Comparison of ENCODE assay signal across 12 cellular contexts in genomic region chr9:137724114-137724445, GRCh38.
A peak's percentile ranks its signal among the peaks of the same experiment; 100 is the strongest.
DNase-seq lines count a peak whose midpoint lies in the region; ATAC-seq, FAIRE-seq and TF ChIP-seq lines count a peak whose summit lies in the region.
"Had no signal": no experiment of that assay in that cellular context is flagged by ENCODE, and none has a peak within 500 bp of the region (broad histone marks: within the 10 kb centered on the region; RNA-seq: fewer than 3 reads in every experiment).

No MANE protein-coding gene starts in this region.

- H3K4me1 ChIP-seq in cardiac muscle cell (ENCODE audit: low read depth): peaks cover 13% of the 10 kb centered on the region
- peaks cover 15% of the 10 kb centered on the region for H3K4me1 ChIP-seq in left ventricle myocardium inferior

- H3K9me3 ChIP-seq in cardiac muscle cell (ENCODE audit: low read depth) (no peaks in the 10 kb centered on the region), left ventricle myocardium inferior (replicated peaks) (no peaks in the 10 kb centered on the region)
- H3K9me3 ChIP-seq: tibial artery had no signal

- no peaks in the 10 kb centered on the region for H3K27me3 Mint-ChIP-seq in central memory CD8-positive, alpha-beta T cell
- no peaks in the 10 kb centered on the region for H3K27me3 Mint-ChIP-seq in mesothelial cell of epicardium (ENCODE audit: low read depth)

- DNase-seq in cardiac muscle cell (ENCODE audit: low read depth in 1 of 2, low spot score in 1 of 2): peak; percentile 5 to 22
- no peak for DNase-seq in left ventricle myocardium inferior
- no peak for DNase-seq in central memory CD8-positive, alpha-beta T cell (ENCODE audit: low spot score in 2 of 2)
- DNase-seq in mesothelial cell of epicardium (ENCODE audit: low spot score in 2 of 2, unreplicated experiment in 2 of 2): no peak
- no peak for DNase-seq in NCI-H2081 treated with DMSO at 0.1 percent for 48 hours (lab: John Stamatoyannopoulos, UW)
- no peak for DNase-seq in cerebellum (ENCODE audit: low spot score)
- DNase-seq in D721Med (ENCODE audit: insufficient read length, low spot score): no peak
- no peak for DNase-seq in NCI-H1092 (lab: John Stamatoyannopoulos, UW)
- DNase-seq: NCI-H526 treated with DMSO at 0.1 percent for 48 hours, right cardiac atrium, tibial artery had no signal

- peaks cover 69% of the 10 kb centered on the region for H3K4me1 Mint-ChIP-seq in central memory CD8-positive, alpha-beta T cell
- H3K4me1 Mint-ChIP-seq in mesothelial cell of epicardium: peaks cover 13% of the 10 kb centered on the region

- H3K4me3 ChIP-seq in cardiac muscle cell: no peak overlapping the region
- H3K4me3 ChIP-seq in left ventricle myocardium inferior: no peak overlapping the region
- H3K4me3 ChIP-seq: tibial artery had no signal

- no peak for ATAC-seq in central memory CD8-positive, alpha-beta T cell (replicated peaks; ENCODE audit: extremely low read depth, poor library complexity, severe bottlenecking)

- H3K27ac Mint-ChIP-seq in central memory CD8-positive, alpha-beta T cell (ENCODE audit: low read depth): peak overlapping the region; percentile 89
- H3K27ac Mint-ChIP-seq in mesothelial cell of epicardium: peak overlapping the region; percentile 71

- TF ChIP-seq CTCF in cardiac muscle cell (IDR thresholded peaks at IDR 0.05; ENCODE audit: low read depth, low read length) (no peak), left ventricle myocardium inferior (IDR thresholded peaks at IDR 0.05; ENCODE audit: borderline replicate concordance) (no peak), mesothelial cell of epicardium (IDR thresholded peaks at IDR 0.05; ENCODE audit: unreplicated experiment) (no peak), D721Med (IDR thresholded peaks at IDR 0.05; ENCODE audit: insufficient read depth, missing control alignments) (no peak)

- intact Hi-C loops in left ventricle myocardium inferior (cut with micrococcal nuclease): no loop called here

- H3K36me3 Mint-ChIP-seq in central memory CD8-positive, alpha-beta T cell (ENCODE audit: insufficient read depth): peaks cover 38% of the 10 kb centered on the region
- H3K36me3 Mint-ChIP-seq in mesothelial cell of epicardium: peaks cover 55% of the 10 kb centered on the region

- H3K9me3 Mint-ChIP-seq in central memory CD8-positive, alpha-beta T cell: peaks cover 6% of the 10 kb centered on the region
- H3K9me3 Mint-ChIP-seq in mesothelial cell of epicardium: peaks cover 19% of the 10 kb centered on the region

- FAIRE-seq in D721Med (lab: Jason Lieb, UNC): no peak
- FAIRE-seq: islet of Langerhans had no signal

- H3K36me3 ChIP-seq in cardiac muscle cell (peaks cover 3% of the 10 kb centered on the region), left ventricle myocardium inferior (peaks cover 33% of the 10 kb centered on the region)

- H3K27me3 ChIP-seq in cardiac muscle cell (no peaks in the 10 kb centered on the region), left ventricle myocardium inferior (ENCODE audit: low read depth) (no peaks in the 10 kb centered on the region)
- H3K27me3 ChIP-seq: tibial artery had no signal

- H3K27ac ChIP-seq in cardiac muscle cell (peak overlapping the region; percentile 72), left ventricle myocardium inferior (replicated peaks) (no peak overlapping the region)
- H3K27ac ChIP-seq: tibial artery had no signal

- H3K4me3 Mint-ChIP-seq in central memory CD8-positive, alpha-beta T cell: peak overlapping the region; percentile 37
- H3K4me3 Mint-ChIP-seq in mesothelial cell of epicardium: no peak overlapping the region

Comparison
In these comparisons a context has a peak if more than half of its experiments do, and no peak if none do; other contexts are left out.
1. DNase-seq: peak in cardiac muscle cell (2 of 2); none in left ventricle myocardium inferior (single experiment), central memory CD8-positive, alpha-beta T cell (0 of 2), mesothelial cell of epicardium (0 of 2), NCI-H2081 treated with DMSO at 0.1 percent for 48 hours (single experiment), cerebellum (single experiment), D721Med (single experiment) and NCI-H1092 (single experiment).